ENCODE assay signal across 1 cellular context in the genomic region with DNA sequence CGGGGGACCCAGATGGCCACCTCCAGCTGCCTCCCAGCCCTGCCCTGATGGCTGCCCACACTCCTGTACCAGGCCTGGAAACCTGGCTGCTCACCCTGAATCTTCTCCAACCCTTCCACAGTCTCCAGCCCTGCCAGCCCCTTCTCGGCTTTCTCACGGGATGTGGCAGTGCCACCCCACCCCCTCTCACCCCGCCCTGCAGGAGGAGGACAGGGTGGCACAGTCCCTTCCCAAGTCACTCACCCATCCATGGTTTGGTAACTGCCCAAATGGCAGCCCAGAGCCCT.
TF ChIP-seq lines count a peak whose summit lies in the region.

No MANE protein-coding gene starts in this region.

TF ChIP-seq in WTC11, 78 proteins besides CTCF, POLR2A, EP300 and RAD21 (continued from another document):
- TF ChIP-seq, protein P1, sequence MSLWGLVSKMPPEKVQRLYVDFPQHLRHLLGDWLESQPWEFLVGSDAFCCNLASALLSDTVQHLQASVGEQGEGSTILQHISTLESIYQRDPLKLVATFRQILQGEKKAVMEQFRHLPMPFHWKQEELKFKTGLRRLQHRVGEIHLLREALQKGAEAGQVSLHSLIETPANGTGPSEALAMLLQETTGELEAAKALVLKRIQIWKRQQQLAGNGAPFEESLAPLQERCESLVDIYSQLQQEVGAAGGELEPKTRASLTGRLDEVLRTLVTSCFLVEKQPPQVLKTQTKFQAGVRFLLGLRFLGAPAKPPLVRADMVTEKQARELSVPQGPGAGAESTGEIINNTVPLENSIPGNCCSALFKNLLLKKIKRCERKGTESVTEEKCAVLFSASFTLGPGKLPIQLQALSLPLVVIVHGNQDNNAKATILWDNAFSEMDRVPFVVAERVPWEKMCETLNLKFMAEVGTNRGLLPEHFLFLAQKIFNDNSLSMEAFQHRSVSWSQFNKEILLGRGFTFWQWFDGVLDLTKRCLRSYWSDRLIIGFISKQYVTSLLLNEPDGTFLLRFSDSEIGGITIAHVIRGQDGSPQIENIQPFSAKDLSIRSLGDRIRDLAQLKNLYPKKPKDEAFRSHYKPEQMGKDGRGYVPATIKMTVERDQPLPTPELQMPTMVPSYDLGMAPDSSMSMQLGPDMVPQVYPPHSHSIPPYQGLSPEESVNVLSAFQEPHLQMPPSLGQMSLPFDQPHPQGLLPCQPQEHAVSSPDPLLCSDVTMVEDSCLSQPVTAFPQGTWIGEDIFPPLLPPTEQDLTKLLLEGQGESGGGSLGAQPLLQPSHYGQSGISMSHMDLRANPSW (CRISPR knock-in tag; conservative IDR thresholded peaks at IDR 0.05; ENCODE audit: low read depth), result no peak
- TF ChIP-seq CREM (CRISPR knock-in tag; IDR thresholded peaks at IDR 0.05) (no peak), ZNF317 (CRISPR knock-in tag; IDR thresholded peaks at IDR 0.05; ENCODE audit: borderline replicate concordance, low read depth) (no peak), JAZF1 (CRISPR knock-in tag; IDR thresholded peaks at IDR 0.05) (no peak), SMAD4 (CRISPR knock-in tag; IDR thresholded peaks at IDR 0.05) (no peak), KAT7 (CRISPR knock-in tag; IDR thresholded peaks at IDR 0.05; ENCODE audit: borderline replicate concordance) (no peak), FOXJ3 (CRISPR knock-in tag; IDR thresholded peaks at IDR 0.05; ENCODE audit: borderline replicate concordance) (no peak), NR3C1 (CRISPR knock-in tag; conservative IDR thresholded peaks at IDR 0.05; ENCODE audit: low read depth) (no peak), GABPB1 (CRISPR knock-in tag; IDR thresholded peaks at IDR 0.05) (no peak), FOXP1 (CRISPR knock-in tag; IDR thresholded peaks at IDR 0.05; ENCODE audit: borderline replicate concordance) (no peak), OVOL2 (CRISPR knock-in tag; IDR thresholded peaks at IDR 0.05; ENCODE audit: borderline replicate concordance) (no peak), NR1H2 (CRISPR knock-in tag; IDR thresholded peaks at IDR 0.05) (no peak), EMX1 (CRISPR knock-in tag; IDR thresholded peaks at IDR 0.05) (no peak), ZNF416 (CRISPR knock-in tag; IDR thresholded peaks at IDR 0.05) (no peak)
- TF ChIP-seq, protein P2, sequence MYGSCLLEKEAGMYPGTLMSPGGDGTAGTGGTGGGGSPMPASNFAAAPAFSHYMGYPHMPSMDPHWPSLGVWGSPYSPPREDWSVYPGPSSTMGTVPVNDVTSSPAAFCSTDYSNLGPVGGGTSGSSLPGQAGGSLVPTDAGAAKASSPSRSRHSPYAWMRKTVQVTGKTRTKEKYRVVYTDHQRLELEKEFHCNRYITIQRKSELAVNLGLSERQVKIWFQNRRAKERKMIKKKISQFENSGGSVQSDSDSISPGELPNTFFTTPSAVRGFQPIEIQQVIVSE (CRISPR knock-in tag; IDR thresholded peaks at IDR 0.05; ENCODE audit: borderline replicate concordance), result no peak
- TF ChIP-seq, protein P3, sequence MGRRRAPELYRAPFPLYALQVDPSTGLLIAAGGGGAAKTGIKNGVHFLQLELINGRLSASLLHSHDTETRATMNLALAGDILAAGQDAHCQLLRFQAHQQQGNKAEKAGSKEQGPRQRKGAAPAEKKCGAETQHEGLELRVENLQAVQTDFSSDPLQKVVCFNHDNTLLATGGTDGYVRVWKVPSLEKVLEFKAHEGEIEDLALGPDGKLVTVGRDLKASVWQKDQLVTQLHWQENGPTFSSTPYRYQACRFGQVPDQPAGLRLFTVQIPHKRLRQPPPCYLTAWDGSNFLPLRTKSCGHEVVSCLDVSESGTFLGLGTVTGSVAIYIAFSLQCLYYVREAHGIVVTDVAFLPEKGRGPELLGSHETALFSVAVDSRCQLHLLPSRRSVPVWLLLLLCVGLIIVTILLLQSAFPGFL (CRISPR knock-in tag; IDR thresholded peaks at IDR 0.05; ENCODE audit: borderline replicate concordance), result no peak
- TF ChIP-seq, protein P4, sequence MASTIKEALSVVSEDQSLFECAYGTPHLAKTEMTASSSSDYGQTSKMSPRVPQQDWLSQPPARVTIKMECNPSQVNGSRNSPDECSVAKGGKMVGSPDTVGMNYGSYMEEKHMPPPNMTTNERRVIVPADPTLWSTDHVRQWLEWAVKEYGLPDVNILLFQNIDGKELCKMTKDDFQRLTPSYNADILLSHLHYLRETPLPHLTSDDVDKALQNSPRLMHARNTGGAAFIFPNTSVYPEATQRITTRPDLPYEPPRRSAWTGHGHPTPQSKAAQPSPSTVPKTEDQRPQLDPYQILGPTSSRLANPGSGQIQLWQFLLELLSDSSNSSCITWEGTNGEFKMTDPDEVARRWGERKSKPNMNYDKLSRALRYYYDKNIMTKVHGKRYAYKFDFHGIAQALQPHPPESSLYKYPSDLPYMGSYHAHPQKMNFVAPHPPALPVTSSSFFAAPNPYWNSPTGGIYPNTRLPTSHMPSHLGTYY (CRISPR knock-in tag; IDR thresholded peaks at IDR 0.05), result no peak
- TF ChIP-seq, protein P5, sequence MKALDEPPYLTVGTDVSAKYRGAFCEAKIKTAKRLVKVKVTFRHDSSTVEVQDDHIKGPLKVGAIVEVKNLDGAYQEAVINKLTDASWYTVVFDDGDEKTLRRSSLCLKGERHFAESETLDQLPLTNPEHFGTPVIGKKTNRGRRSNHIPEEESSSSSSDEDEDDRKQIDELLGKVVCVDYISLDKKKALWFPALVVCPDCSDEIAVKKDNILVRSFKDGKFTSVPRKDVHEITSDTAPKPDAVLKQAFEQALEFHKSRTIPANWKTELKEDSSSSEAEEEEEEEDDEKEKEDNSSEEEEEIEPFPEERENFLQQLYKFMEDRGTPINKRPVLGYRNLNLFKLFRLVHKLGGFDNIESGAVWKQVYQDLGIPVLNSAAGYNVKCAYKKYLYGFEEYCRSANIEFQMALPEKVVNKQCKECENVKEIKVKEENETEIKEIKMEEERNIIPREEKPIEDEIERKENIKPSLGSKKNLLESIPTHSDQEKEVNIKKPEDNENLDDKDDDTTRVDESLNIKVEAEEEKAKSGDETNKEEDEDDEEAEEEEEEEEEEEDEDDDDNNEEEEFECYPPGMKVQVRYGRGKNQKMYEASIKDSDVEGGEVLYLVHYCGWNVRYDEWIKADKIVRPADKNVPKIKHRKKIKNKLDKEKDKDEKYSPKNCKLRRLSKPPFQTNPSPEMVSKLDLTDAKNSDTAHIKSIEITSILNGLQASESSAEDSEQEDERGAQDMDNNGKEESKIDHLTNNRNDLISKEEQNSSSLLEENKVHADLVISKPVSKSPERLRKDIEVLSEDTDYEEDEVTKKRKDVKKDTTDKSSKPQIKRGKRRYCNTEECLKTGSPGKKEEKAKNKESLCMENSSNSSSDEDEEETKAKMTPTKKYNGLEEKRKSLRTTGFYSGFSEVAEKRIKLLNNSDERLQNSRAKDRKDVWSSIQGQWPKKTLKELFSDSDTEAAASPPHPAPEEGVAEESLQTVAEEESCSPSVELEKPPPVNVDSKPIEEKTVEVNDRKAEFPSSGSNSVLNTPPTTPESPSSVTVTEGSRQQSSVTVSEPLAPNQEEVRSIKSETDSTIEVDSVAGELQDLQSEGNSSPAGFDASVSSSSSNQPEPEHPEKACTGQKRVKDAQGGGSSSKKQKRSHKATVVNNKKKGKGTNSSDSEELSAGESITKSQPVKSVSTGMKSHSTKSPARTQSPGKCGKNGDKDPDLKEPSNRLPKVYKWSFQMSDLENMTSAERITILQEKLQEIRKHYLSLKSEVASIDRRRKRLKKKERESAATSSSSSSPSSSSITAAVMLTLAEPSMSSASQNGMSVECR (CRISPR knock-in tag; IDR thresholded peaks at IDR 0.05; ENCODE audit: borderline replicate concordance), result no peak
